24 cellular contexts compared by ENCODE assay signal in the genomic region with DNA sequence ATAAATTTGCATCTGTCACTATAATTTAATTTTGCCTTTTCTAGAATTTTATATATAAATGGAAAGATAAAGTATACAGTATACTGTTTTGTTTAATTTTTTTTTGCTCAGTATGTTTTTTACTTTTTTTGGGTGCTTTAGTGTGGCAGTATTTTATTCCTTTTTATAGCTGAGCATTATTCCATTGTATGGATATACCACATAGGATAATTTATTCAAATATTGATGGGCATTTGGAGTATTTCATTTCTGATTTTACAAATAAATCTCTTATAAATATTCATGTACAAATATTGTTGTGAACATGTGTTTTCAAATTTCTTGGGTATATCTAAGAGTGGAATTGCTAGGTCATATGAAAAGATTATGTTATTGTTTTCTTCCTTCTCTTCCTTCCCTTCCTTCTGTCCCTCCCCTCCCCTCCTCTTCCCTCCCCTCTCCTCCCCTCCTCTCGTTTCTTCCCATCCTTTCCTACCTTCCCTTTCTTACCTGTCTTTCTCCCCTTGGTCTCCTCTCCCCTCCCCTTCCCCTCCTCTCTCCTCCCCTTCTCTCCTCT. TPM values are rescaled to one million over a fixed set of nuclear protein-coding genes. Genes with fewer than 3 reads are reported as not detected.
DNase-seq lines count a peak whose midpoint lies in the region; ATAC-seq, FAIRE-seq and TF ChIP-seq lines count a peak whose summit lies in the region.
"Had no signal": no experiment of that assay in that cellular context is flagged by ENCODE, and none has a peak within 500 bp of the region (broad histone marks: within the 10 kb centered on the region; RNA-seq: fewer than 3 reads in every experiment).

No MANE protein-coding gene starts in this region.

- DNase-seq in HepG2 (ENCODE audit: low spot score) = no peak
- DNase-seq in right lobe of liver = no peak
- no peak for DNase-seq in superior temporal gyrus (ENCODE audit: extremely low spot score)
- DNase-seq in activated effector memory CD4-positive, alpha-beta T cell treated with anti-CD3 and anti-CD28 coated beads, Interleukin-2, amount 50 U/mL, for 16 hours = no peak
- DNase-seq: 8988T; ACHN; AML-193; CD4-positive, alpha-beta memory T cell; CD4-positive, CD25-positive, alpha-beta regulatory T cell; CD8-positive, alpha-beta memory T cell; COR-L47; DMS 273 treated with DMSO at 0.1 percent for 48 hours; DMS153; DMS53; DMS79; DND-41; EL; GDM1 had no signal

- H3K9ac ChIP-seq in HepG2 (ENCODE audit: insufficient read depth, low read depth, low read length) = no peak overlapping the region
- H3K9ac ChIP-seq: BLaER1 treated with 17β-estradiol and CSF1 and Interleukin-3, amounts not matched to agents 10 nM and 100 nM had no signal

- BruUV-seq in HepG2 (replicated peaks; lab: Mats Ljungman, UMichigan) = no TSS peak

- H3K4me3 ChIP-seq in HepG2 (replicated peaks in 1 of 3; ENCODE audit: insufficient read depth in 1 of 3, low read depth in 2 of 3, low read length in 3 of 3) (no peak overlapping the region), right lobe of liver (no peak overlapping the region)
- H3K4me3 ChIP-seq: BLaER1 treated with 17β-estradiol and CSF1 and Interleukin-3, amounts not matched to agents 10 nM and 100 nM; GM12878 had no signal

- TF ChIP-seq CTCF in HepG2 (CRISPR knock-in tag; IDR thresholded peaks at IDR 0.05) (no peak), right lobe of liver (IDR thresholded peaks at IDR 0.05) (no peak), VCaP (conservative IDR thresholded peaks at IDR 0.05) (no peak)

- peaks cover 14% of the 10 kb centered on the region for H3K79me2 ChIP-seq in HepG2 (ENCODE audit: insufficient read depth, low read length)

- WGBS in HepG2 (ENCODE audit: low lambda C conversion rate) = 87% methylated on average over 1 of the region's 1 CpG
- WGBS in right lobe of liver (ENCODE audit: insufficient coverage, low coverage, low lambda C conversion rate, missing lambda C conversion rate) = 100% methylated on average over 1 of the region's 1 CpG

- H2AFZ ChIP-seq in HepG2 (ENCODE audit: low read length) = no peak overlapping the region

- H4K20me1 ChIP-seq in HepG2 (ENCODE audit: insufficient read depth, low read length) = no peaks in the 10 kb centered on the region

- no peak overlapping the region for H3K4me2 ChIP-seq in HepG2 (ENCODE audit: low read depth, low read length)
- H3K4me2 ChIP-seq: BLaER1 treated with 17β-estradiol and CSF1 and Interleukin-3, amounts not matched to agents 10 nM and 100 nM had no signal

- H3K9me3 ChIP-seq in HepG2 (ENCODE audit: low read length) = peaks cover 10% of the 10 kb centered on the region
- no peaks in the 10 kb centered on the region for H3K9me3 ChIP-seq in right lobe of liver

- CTCF ChIA-PET in HepG2 (lab: Yijun Ruan, JAX; ENCODE audit: low intra/inter-chr PET ratio, low total read pairs) = no interaction called here

- intact Hi-C loops in HepG2 (cut with micrococcal nuclease; ENCODE audit: unreplicated experiment) (no loop called here), right lobe of liver (cut with DNase I) (no loop called here)

- in situ Hi-C loops in HepG2 (cut with HindIII; ENCODE audit: extremely low pct_ligation_motif_present, low pct_unique_long_range_greater_than_20kb) = no loop called here

- TF ChIP-seq EP300 in HepG2 (IDR thresholded peaks at IDR 0.05; ENCODE audit: low read depth in 2 of 2, low read length in 2 of 2) (no peak), HepG2 (CRISPR knock-in tag; IDR thresholded peaks at IDR 0.05; ENCODE audit: borderline replicate concordance) (no peak)

- FAIRE-seq in HepG2 (lab: Jason Lieb, UNC) = no peak
- FAIRE-seq: A204.1, GM12878, GM12892, GM18507 had no signal

- TF ChIP-seq RAD21 in HepG2 (CRISPR knock-in tag; IDR thresholded peaks at IDR 0.05) = no peak

- TF ChIP-seq POLR2A in HepG2 (IDR thresholded peaks at IDR 0.05; ENCODE audit: insufficient read depth in 1 of 2, low read depth in 2 of 2, low read length in 2 of 2) = no peak
- TF ChIP-seq POLR2A in right lobe of liver (IDR thresholded peaks at IDR 0.05) = no peak

- H3K36me3 ChIP-seq in HepG2 (replicated peaks in 1 of 2; ENCODE audit: control insufficient read depth in 1 of 2, insufficient read depth in 2 of 2, low read length in 2 of 2) (0 out of 5 replicates have a peak, but pooled peaks cover 0 to 2% of the 10 kb centered on the region in 2 experiments), right lobe of liver (no peaks in the 10 kb centered on the region)

- no peak for ATAC-seq in HepG2
- no peak for ATAC-seq in right lobe of liver
- ATAC-seq: GM12878 had no signal

- POLR2A ChIA-PET in HepG2 (lab: Yijun Ruan, JAX) = no interaction called here

- H3K4me1 ChIP-seq in HepG2 (ENCODE audit: insufficient read depth, low read length) (peaks cover 9% of the 10 kb centered on the region), right lobe of liver (peaks cover 0 to 8% (median 0%) of the 10 kb centered on the region in 4 donors)
- H3K4me1 ChIP-seq: BLaER1 treated with 17β-estradiol and CSF1 and Interleukin-3, amounts not matched to agents 10 nM and 100 nM had no signal

- H3K27me3 ChIP-seq in HepG2 (ENCODE audit: control insufficient read depth in 1 of 2, insufficient read depth in 2 of 2, low read length in 2 of 2) = no peaks in the 10 kb centered on the region
- H3K27me3 ChIP-seq in right lobe of liver = no peaks in the 10 kb centered on the region
- H3K27me3 ChIP-seq: BLaER1 treated with 17β-estradiol and CSF1 and Interleukin-3, amounts not matched to agents 10 nM and 100 nM had no signal

- H3K27ac ChIP-seq in HepG2 (ENCODE audit: extremely low read length, insufficient read depth, low read length) (no peak overlapping the region), right lobe of liver (no peak overlapping the region), VCaP (peak overlapping the region; percentile 83)
- H3K27ac ChIP-seq: BLaER1 treated with 17β-estradiol and CSF1 and Interleukin-3, amounts not matched to agents 10 nM and 100 nM had no signal

TF ChIP-seq in HepG2, 621 proteins besides CTCF, POLR2A, EP300 and RAD21:
- no peak for TF ChIP-seq RNF219 (CRISPR knock-in tag; IDR thresholded peaks at IDR 0.05)
- no peak for TF ChIP-seq MYNN (CRISPR knock-in tag; IDR thresholded peaks at IDR 0.05; ENCODE audit: low read depth)
- TF ChIP-seq HNRNPK (IDR thresholded peaks at IDR 0.05; ENCODE audit: low read depth, low read length, poor library complexity, severe bottlenecking) = peak; percentile 90
TF ChIP-seq in HepG2: peak in this region for 1.

RNA-seq across cellular contexts. Expression of gene SLC35A3, which starts 18.5 kb away (rescaled TPM):
- total RNA-seq in HepG2 (2016; rRNA removed; fragmentation: Illumina TruSeq; extraction: Trizol) (19.2 and 24.9 TPM in 2 replicates), right lobe of liver (10 to 100 TPM; 15.5 to 29.8 (median 23.8) TPM)
- 2.5 and 4.6 TPM in 2 replicates for total RNA-seq in HepG2 (2016; cell fraction: cytosol; rRNA removed; fragmentation: Illumina TruSeq; extraction: Trizol; ENCODE audit: low read depth)
- 21.1 and 24.8 TPM in 2 replicates for total RNA-seq in HepG2 (2016; cell fraction: insoluble cytoplasmic fraction; rRNA removed; fragmentation: Illumina TruSeq; extraction: Trizol)
- 9.9 and 10.2 TPM in 2 replicates for total RNA-seq in HepG2 (2016; cell fraction: membrane; rRNA removed; fragmentation: Illumina TruSeq; extraction: Trizol)
- 34.2 and 38.6 TPM in 2 replicates for total RNA-seq in HepG2 (2016; cell fraction: nucleus; rRNA removed; fragmentation: Illumina TruSeq; extraction: Trizol)
- 8.5 and 11.2 TPM in 2 replicates for polyA plus RNA-seq in HepG2 (2011; rRNA removed)
- 4.1 and 4.7 TPM in 2 replicates for polyA plus RNA-seq in HepG2 (2011; cell fraction: cytosol; rRNA removed)
- polyA plus RNA-seq in HepG2 (2011; cell fraction: nucleus; rRNA removed) = 4.5 and 7.1 TPM in 2 replicates
- 12.5 and 18.9 TPM in 2 replicates for polyA plus RNA-seq in HepG2 (2012)
- 3.1 and 5.4 TPM in 2 replicates for polyA plus RNA-seq in HepG2 (2016; cell fraction: cytosol; fragmentation: Illumina TruSeq; extraction: Trizol; ENCODE audit: low read depth)
- 15.1 and 18.9 TPM in 2 replicates for polyA plus RNA-seq in HepG2 (2016; cell fraction: insoluble cytoplasmic fraction; fragmentation: Illumina TruSeq; extraction: Trizol; ENCODE audit: low read depth)
- polyA plus RNA-seq in HepG2 (2016; cell fraction: membrane; fragmentation: Illumina TruSeq; extraction: Trizol; ENCODE audit: low read depth) = 6.6 TPM in 2 replicates
- 43.0 and 43.3 TPM in 2 replicates for polyA plus RNA-seq in HepG2 (2016; cell fraction: nucleus; fragmentation: Illumina TruSeq; extraction: Trizol; ENCODE audit: insufficient read depth, low read depth)
- 5.5 and 8.9 TPM in 2 replicates for polyA minus RNA-seq in HepG2 (2011; rRNA and poly(A)+ RNA removed; ENCODE audit: low replicate concordance)
- polyA minus RNA-seq in HepG2 (2011; cell fraction: cytosol; rRNA and poly(A)+ RNA removed) = 5.7 and 8.3 TPM in 2 replicates
- polyA minus RNA-seq in HepG2 (2011; cell fraction: nucleus; rRNA and poly(A)+ RNA removed) = 20.9 and 22.4 TPM in 2 replicates
